8 cellular contexts compared by ENCODE assay signal in genomic region chr1:38873027-38873969, GRCh38. TPM values are rescaled to one million over a fixed set of nuclear protein-coding genes. Genes with fewer than 3 reads are reported as not detected.
DNase-seq lines count a peak whose midpoint lies in the region; ATAC-seq lines count a peak whose summit lies in the region.

MYCBP (minus strand) TSS chr1:38873348; CDS start chr1:38873305, 43 bp downstream.

- no peaks in the 10 kb centered on the region for H3K27me3 Mint-ChIP-seq in activated CD4-positive, alpha-beta T cell treated with anti-CD3 and anti-CD28 coated beads, Interleukin-2, amount 10 ng/mL, durations not matched to agents 7 days and 5 days

- H3K4me2 ChIP-seq in BLaER1, result peak within 1 kb of the TSS; percentile 93

- POLR2A ChIA-PET in activated CD4-positive, alpha-beta T cell treated with anti-CD3 and anti-CD28 coated beads, Interleukin-2, amount 10 ng/mL, durations not matched to agents 7 days and 5 days (lab: Charles Lee), result no interaction called here

- H3K9ac ChIP-seq in BLaER1, result peak within 1 kb of the TSS; percentile 89

- H3K27ac ChIP-seq in BLaER1, result peak within 1 kb of the TSS; percentile 57

- H4K20me1 ChIP-seq in BLaER1, result peaks cover 16% of the 10 kb centered on the region; the same call in 1 of the 2 replicates

- H3K27me3 ChIP-seq in BLaER1, result no peaks in the 10 kb centered on the region

- peak within 1 kb of the TSS; percentile 99 for H3K4me3 ChIP-seq in BLaER1

- H3K4me1 ChIP-seq in BLaER1, result peaks cover 27% of the 10 kb centered on the region

- H3K4me3 Mint-ChIP-seq in activated CD4-positive, alpha-beta T cell treated with anti-CD3 and anti-CD28 coated beads, Interleukin-2, amount 10 ng/mL, durations not matched to agents 7 days and 5 days, result peak within 1 kb of the TSS; percentile 83

- CTCF ChIA-PET in activated CD4-positive, alpha-beta T cell treated with anti-CD3 and anti-CD28 coated beads, Interleukin-2, amount 10 ng/mL, durations not matched to agents 7 days and 5 days (lab: Charles Lee), result interaction anchor here (0.6 to 1.2 kb wide), 4 partner anchors 11 to 507 kb away, joined by 3 to 4 read pairs (median 3); no protein-coding TSS in a partner anchor

- peaks cover 30% of the 10 kb centered on the region for H3K4me1 Mint-ChIP-seq in activated CD4-positive, alpha-beta T cell treated with anti-CD3 and anti-CD28 coated beads, Interleukin-2, amount 10 ng/mL, durations not matched to agents 7 days and 5 days

- H3K9me3 ChIP-seq in BLaER1, result no peaks in the 10 kb centered on the region

- peaks cover 6% of the 10 kb centered on the region for H3K36me3 Mint-ChIP-seq in activated CD4-positive, alpha-beta T cell treated with anti-CD3 and anti-CD28 coated beads, Interleukin-2, amount 10 ng/mL, durations not matched to agents 7 days and 5 days (ENCODE audit: low read depth)

- H3K9me3 Mint-ChIP-seq in activated CD4-positive, alpha-beta T cell treated with anti-CD3 and anti-CD28 coated beads, Interleukin-2, amount 10 ng/mL, durations not matched to agents 7 days and 5 days, result no peaks in the 10 kb centered on the region

- no peaks in the 10 kb centered on the region for H3K36me3 ChIP-seq in BLaER1

- ATAC-seq in GM19328 (IDR thresholded peaks at IDR 0.05; ENCODE audit: unreplicated experiment) (peak; percentile 98), HG03520 (IDR thresholded peaks at IDR 0.05; ENCODE audit: unreplicated experiment) (peak; percentile 95)

- H3K27ac Mint-ChIP-seq in activated CD4-positive, alpha-beta T cell treated with anti-CD3 and anti-CD28 coated beads, Interleukin-2, amount 10 ng/mL, durations not matched to agents 7 days and 5 days, result peak within 1 kb of the TSS; percentile 87

- DNase-seq in NCI-H69 (lab: John Stamatoyannopoulos, UW) (peak; percentile 92), dedifferentiated amniotic fluid mesenchymal stem cell (ENCODE audit: extremely low spot score) (peak; percentile 76), left kidney (ENCODE audit: low read depth, low spot score) (peak; percentile 98)
- DNase-seq in activated CD4-positive, alpha-beta T cell treated with anti-CD3 and anti-CD28 coated beads, Interleukin-2, amount 10 ng/mL, durations not matched to agents 7 days and 5 days, result peak; percentile 97
- DNase-seq in stimulated activated CD4-positive, alpha-beta T cell treated with anti-CD3 and anti-CD28 coated beads, Interleukin-2, amount 100 ng/mL, for 24 hours, result peak; percentile 96

RNA-seq across cellular contexts. Expression of gene MYCBP, which starts in this region (rescaled TPM):
- total RNA-seq in activated CD4-positive, alpha-beta T cell treated with anti-CD3 and anti-CD28 coated beads, Interleukin-2, amount 10 ng/mL, durations not matched to agents 7 days and 5 days, result 10 to 100 TPM; 40.7 TPM

Comparison
In these comparisons a context has a peak if more than half of its experiments do, and no peak if none do; other contexts are left out.
1. Peak in every context shown above with its lines: DNase-seq, ATAC-seq, H3K4me3 ChIP-seq and H3K27ac ChIP-seq.